ENCODE assay signal across 9 cellular contexts in the genomic region with DNA sequence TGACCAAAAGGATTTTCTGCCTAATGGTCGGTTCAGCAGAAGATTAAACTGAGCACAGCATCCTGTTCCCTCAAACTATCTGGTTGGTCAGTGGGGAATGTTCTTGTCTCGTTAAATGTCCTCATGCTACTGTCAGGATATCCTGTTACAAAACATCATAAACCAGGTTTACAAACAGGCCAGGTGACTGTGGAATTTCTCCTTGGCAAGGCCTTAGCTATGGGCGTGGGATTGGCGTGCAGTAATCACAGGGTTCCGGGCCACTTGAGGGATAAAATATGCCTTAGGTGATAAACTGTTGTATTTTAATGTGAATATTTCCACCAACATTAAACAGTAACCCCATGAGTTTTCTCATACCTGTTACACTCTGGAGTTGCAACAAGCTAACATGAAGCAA. TPM values are rescaled to one million over a fixed set of nuclear protein-coding genes. Genes with fewer than 3 reads are reported as not detected.
"Had no signal": no experiment of that assay in that cellular context is flagged by ENCODE, and none has a peak within 500 bp of the region (broad histone marks: within the 10 kb centered on the region; RNA-seq: fewer than 3 reads in every experiment).

No MANE protein-coding gene starts in this region.

RNA-seq across cellular contexts. Expression of gene C16orf89, which starts 39.3 kb away (rescaled TPM):
- total RNA-seq: activated B cell treated with CpG ODN at 0.5 μM for 24 hours; activated CD8-positive, alpha-beta T cell treated with anti-CD3 and anti-CD28 coated beads for 36 hours; activated T-cell treated with anti-CD3 and anti-CD28 coated beads, Interleukin-2, amount 50 U/mL, for 4 hours; activated T-helper 17 cell treated with anti-CD3 and anti-CD28 coated beads, Interleukin-2, amount 50 U/mL, for 72 hours; astrocyte; bronchial epithelial cell; foreskin keratinocyte; gastrocnemius medialis; T-helper 2 cell treated with Interferon-gamma antibody and Interleukin-4, amounts not matched to agents 100 ng/mL and 5 ng/mL, for 36 hours had no signal
